In the genomic region with DNA sequence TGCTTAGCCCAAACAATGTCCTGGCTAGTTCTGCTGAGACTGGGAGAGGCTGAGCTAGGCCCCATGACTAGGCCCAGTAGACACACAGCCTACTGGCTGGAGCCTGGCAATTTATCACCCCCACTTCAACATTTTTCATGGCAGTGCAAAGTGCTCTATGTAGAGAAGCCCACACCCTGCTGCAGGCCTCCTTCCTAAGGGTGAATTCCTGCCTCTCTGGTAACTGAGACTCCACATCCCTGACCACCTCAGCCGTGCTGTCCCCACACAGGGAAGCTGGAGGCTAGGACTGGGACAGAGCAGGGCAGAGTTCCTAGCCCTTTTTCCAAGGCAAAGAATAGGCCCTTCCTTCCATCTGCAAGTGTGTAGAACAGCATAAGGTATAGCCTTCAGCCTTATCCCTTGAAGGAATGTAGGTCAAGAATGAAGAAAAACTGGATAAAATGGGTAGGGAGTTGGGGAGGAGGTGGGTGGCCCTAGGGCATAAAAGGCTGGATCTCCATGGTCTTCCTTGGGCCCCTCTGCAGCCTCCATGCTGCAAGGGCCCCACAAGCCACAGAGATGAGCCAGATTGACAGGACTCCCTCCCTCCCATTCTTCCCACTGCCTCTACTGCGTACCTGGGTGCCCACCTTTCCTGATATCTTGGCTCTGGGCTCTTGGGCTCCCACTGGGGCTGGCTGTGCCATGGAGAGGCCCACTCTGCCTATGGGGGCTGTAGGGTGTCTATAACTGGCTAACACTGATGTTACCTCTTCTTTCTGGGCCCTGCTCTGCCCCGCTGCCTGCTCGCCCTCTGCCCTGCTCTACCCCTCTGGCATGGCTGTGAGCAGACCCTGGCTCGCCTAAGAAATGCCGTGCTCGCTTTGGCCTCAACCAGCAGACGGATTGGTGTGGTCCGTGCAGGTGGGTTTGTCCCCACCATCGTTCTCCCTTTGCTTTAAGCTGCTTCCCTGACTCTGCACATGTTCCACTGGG, we compare ENCODE assay signal across 13 cellular contexts. TPM values are rescaled to one million over a fixed set of nuclear protein-coding genes. Genes with fewer than 3 reads are reported as not detected.
A peak's percentile ranks its signal among the peaks of the same experiment; 100 is the strongest.
DNase-seq lines count a peak whose midpoint lies in the region; ATAC-seq, FAIRE-seq and TF ChIP-seq lines count a peak whose summit lies in the region.
"Had no signal": no experiment of that assay in that cellular context is flagged by ENCODE, and none has a peak within 500 bp of the region (broad histone marks: within the 10 kb centered on the region; RNA-seq: fewer than 3 reads in every experiment).

No MANE protein-coding gene starts in this region.

- DNase-seq in activated effector memory CD4-positive, alpha-beta T cell treated with anti-CD3 and anti-CD28 coated beads, Interleukin-2, amount 50 U/mL, for 16 hours = peak; percentile 57
- no peak for DNase-seq in activated effector memory CD4-positive, alpha-beta T cell treated with Interleukin-2 at 50 U/mL for 16 hours
- DNase-seq in activated CD8-positive, alpha-beta T cell treated with anti-CD3 and anti-CD28 coated beads for 36 hours = no peak
- DNase-seq in endothelial cell (ENCODE audit: low spot score) = no peak
- no peak for DNase-seq in PC-3
- no peak for DNase-seq in D721Med (ENCODE audit: insufficient read length, low spot score)
- DNase-seq: dermis blood vessel endothelial cell, NCI-H2029 treated with DMSO at 0.1 percent for 48 hours, NCI-H82, T-helper 9 cell had no signal

- no peaks in the 10 kb centered on the region for H3K9me3 Mint-ChIP-seq in activated CD8-positive, alpha-beta T cell treated with anti-CD3 and anti-CD28 coated beads for 36 hours
- H3K9me3 Mint-ChIP-seq in endothelial cell (ENCODE audit: unreplicated experiment) = no peaks in the 10 kb centered on the region
- H3K9me3 Mint-ChIP-seq in stimulated activated memory B cell treated with anti-CD40 and anti-IgM and Interleukin-4, amounts not matched to agents 10 μg/mL and 1 μg/mL and 100 μg/mL, for 72 hours = no peaks in the 10 kb centered on the region

- peaks cover 28% of the 10 kb centered on the region for H3K36me3 ChIP-seq in PC-3 (ENCODE audit: low read depth, low read length)

- H2AFZ ChIP-seq in PC-3 (ENCODE audit: low read length) = no peak overlapping the region

- no peak overlapping the region for H3K9ac ChIP-seq in PC-3 (ENCODE audit: low read length)

- FAIRE-seq in D721Med (lab: Jason Lieb, UNC) = no peak

- no peaks in the 10 kb centered on the region for H3K27me3 ChIP-seq in PC-3 (ENCODE audit: low read length)

- ATAC-seq in activated CD8-positive, alpha-beta T cell treated with anti-CD3 and anti-CD28 coated beads for 36 hours = no peak
- no peak for ATAC-seq in stimulated activated memory B cell treated with anti-CD40 and anti-IgM and Interleukin-4, amounts not matched to agents 10 μg/mL and 1 μg/mL and 100 μg/mL, for 72 hours
- ATAC-seq in PC-3 = no peak
- ATAC-seq in HG02571 (IDR thresholded peaks at IDR 0.05; ENCODE audit: unreplicated experiment) = no peak

- CTCF ChIA-PET in activated CD8-positive, alpha-beta T cell treated with anti-CD3 and anti-CD28 coated beads for 36 hours (lab: Charles Lee) = interaction anchor here (3.3 to 38.2 kb wide), 2 partner anchors 102 to 117 kb away, joined by 20 to 1049 read pairs; no protein-coding TSS in a partner anchor
- CTCF ChIA-PET in PC-3 (lab: Charles Lee) = no interaction called here

- H3K27ac ChIP-seq in PC-3 (ENCODE audit: low read length) = no peak overlapping the region

- H3K4me3 ChIP-seq in PC-3 (ENCODE audit: low read length) = no peak overlapping the region
- H3K4me3 ChIP-seq: lung had no signal

- peaks cover 6% of the 10 kb centered on the region; the same call in 1 of the 2 replicates for H3K4me1 ChIP-seq in PC-3 (ENCODE audit: insufficient read depth, low read length)

- H3K36me3 Mint-ChIP-seq in activated CD8-positive, alpha-beta T cell treated with anti-CD3 and anti-CD28 coated beads for 36 hours (ENCODE audit: low read depth) = peaks cover 40% of the 10 kb centered on the region
- peaks cover 22% of the 10 kb centered on the region for H3K36me3 Mint-ChIP-seq in endothelial cell (ENCODE audit: low read depth, unreplicated experiment)
- peaks cover 34% of the 10 kb centered on the region for H3K36me3 Mint-ChIP-seq in stimulated activated memory B cell treated with anti-CD40 and anti-IgM and Interleukin-4, amounts not matched to agents 10 μg/mL and 1 μg/mL and 100 μg/mL, for 72 hours

- H3K27me3 Mint-ChIP-seq in activated CD8-positive, alpha-beta T cell treated with anti-CD3 and anti-CD28 coated beads for 36 hours = no peaks in the 10 kb centered on the region
- peaks cover 15% of the 10 kb centered on the region for H3K27me3 Mint-ChIP-seq in endothelial cell (ENCODE audit: unreplicated experiment)
- no peaks in the 10 kb centered on the region for H3K27me3 Mint-ChIP-seq in stimulated activated memory B cell treated with anti-CD40 and anti-IgM and Interleukin-4, amounts not matched to agents 10 μg/mL and 1 μg/mL and 100 μg/mL, for 72 hours

- TF ChIP-seq CTCF in activated CD8-positive, alpha-beta T cell treated with anti-CD3 and anti-CD28 coated beads for 36 hours (IDR thresholded peaks at IDR 0.05) = no peak
- TF ChIP-seq CTCF in endothelial cell (IDR thresholded peaks at IDR 0.05; ENCODE audit: unreplicated experiment) (no peak), PC-3 (conservative IDR thresholded peaks at IDR 0.05; ENCODE audit: low read depth, low read length) (no peak), D721Med (IDR thresholded peaks at IDR 0.05; ENCODE audit: insufficient read depth, missing control alignments) (no peak)

- peaks cover 5% of the 10 kb centered on the region; the same call in 1 of the 2 replicates for H4K20me1 ChIP-seq in PC-3 (ENCODE audit: low read length)

- H3K9me3 ChIP-seq in PC-3 (ENCODE audit: low read length) = no peaks in the 10 kb centered on the region

- no peaks in the 10 kb centered on the region for H3F3A ChIP-seq in PC-3 (ENCODE audit: low read length, unreplicated experiment)

- intact Hi-C loops in activated CD8-positive, alpha-beta T cell treated with anti-CD3 and anti-CD28 coated beads for 36 hours (cut with micrococcal nuclease) = no loop called here
- intact Hi-C loops in PC-3 (cut with micrococcal nuclease) = no loop called here

- peaks cover 16% of the 10 kb centered on the region; the same call in 1 of the 2 replicates for H3K79me2 ChIP-seq in PC-3 (ENCODE audit: low read length)

- peaks cover 51% of the 10 kb centered on the region for H3K4me1 Mint-ChIP-seq in activated CD8-positive, alpha-beta T cell treated with anti-CD3 and anti-CD28 coated beads for 36 hours (ENCODE audit: low read depth)
- peaks cover 47% of the 10 kb centered on the region for H3K4me1 Mint-ChIP-seq in endothelial cell (ENCODE audit: unreplicated experiment)
- peaks cover 37% of the 10 kb centered on the region for H3K4me1 Mint-ChIP-seq in stimulated activated memory B cell treated with anti-CD40 and anti-IgM and Interleukin-4, amounts not matched to agents 10 μg/mL and 1 μg/mL and 100 μg/mL, for 72 hours

- H3K4me3 Mint-ChIP-seq in activated CD8-positive, alpha-beta T cell treated with anti-CD3 and anti-CD28 coated beads for 36 hours = no peak overlapping the region
- no peak overlapping the region for H3K4me3 Mint-ChIP-seq in endothelial cell (ENCODE audit: unreplicated experiment)
- no peak overlapping the region for H3K4me3 Mint-ChIP-seq in stimulated activated memory B cell treated with anti-CD40 and anti-IgM and Interleukin-4, amounts not matched to agents 10 μg/mL and 1 μg/mL and 100 μg/mL, for 72 hours

- H3K9me2 ChIP-seq in PC-3 (replicated peaks; ENCODE audit: low read length) = no peaks in the 10 kb centered on the region

- no TSS peak for BruUV-seq in PC-3 (replicated peaks; lab: Mats Ljungman, UMichigan)

- no peak overlapping the region for H3K4me2 ChIP-seq in PC-3 (ENCODE audit: low read length)

- POLR2A ChIA-PET in activated CD8-positive, alpha-beta T cell treated with anti-CD3 and anti-CD28 coated beads for 36 hours (lab: Charles Lee) = interaction anchor here (0.6 to 9.6 kb wide), 9 partner anchors 8 to 1194 kb away, joined by 3 to 63 read pairs (median 3); partner anchors contain the start of gene SKP1
- POLR2A ChIA-PET in PC-3 (lab: Charles Lee; ENCODE audit: unreplicated experiment) = no interaction called here

- H3K27ac Mint-ChIP-seq in activated CD8-positive, alpha-beta T cell treated with anti-CD3 and anti-CD28 coated beads for 36 hours = peak overlapping the region; percentile 79
- peak overlapping the region; percentile 14 for H3K27ac Mint-ChIP-seq in endothelial cell (ENCODE audit: unreplicated experiment)
- peak overlapping the region; percentile 50 for H3K27ac Mint-ChIP-seq in stimulated activated memory B cell treated with anti-CD40 and anti-IgM and Interleukin-4, amounts not matched to agents 10 μg/mL and 1 μg/mL and 100 μg/mL, for 72 hours

RNA-seq across cellular contexts. Expression of gene TCF7, which starts 29.8 kb away (rescaled TPM):
- total RNA-seq in activated CD8-positive, alpha-beta T cell treated with anti-CD3 and anti-CD28 coated beads for 36 hours = 10 to 100 TPM; 47.4 to 50.3 TPM
- total RNA-seq in endothelial cell (ENCODE audit: unreplicated experiment) (9.5 TPM), PC-3 (2014; rRNA removed) (3.9 and 7.0 TPM in 2 replicates)

RNA-seq across cellular contexts. Expression of gene SKP1, which starts 32.5 kb away (rescaled TPM):
- total RNA-seq in activated CD8-positive, alpha-beta T cell treated with anti-CD3 and anti-CD28 coated beads for 36 hours = 100 to 1,000 TPM; 235 to 242 TPM
- total RNA-seq in endothelial cell (ENCODE audit: unreplicated experiment) = 471 TPM
- total RNA-seq in PC-3 (2014; rRNA removed) = 197 and 220 TPM in 2 replicates

Comparison
In these comparisons a context has a peak if more than half of its experiments do, and no peak if none do; other contexts are left out.
1. H3K27ac Mint-ChIP-seq: peak in every context shown above with its lines; median percentile 79 in activated CD8-positive, alpha-beta T cell treated with anti-CD3 and anti-CD28 coated beads for 36 hours; 50 in stimulated activated memory B cell treated with anti-CD40 and anti-IgM and Interleukin-4, amounts not matched to agents 10 μg/mL and 1 μg/mL and 100 μg/mL, for 72 hours; 14 in endothelial cell.